ENCODE assay signal across 1 cellular context in genomic region chr10:116241025-116241424, GRCh38.
TF ChIP-seq lines count a peak whose summit lies in the region.

No MANE protein-coding gene starts in this region.

TF ChIP-seq in GM23338, 12 proteins besides CTCF, POLR2A, EP300 and RAD21 (continued from another document):
- no peak for TF ChIP-seq ZNF462 (CRISPR knock-in tag; IDR thresholded peaks at IDR 0.05)
- TF ChIP-seq EZH2 (IDR thresholded peaks at IDR 0.05; ENCODE audit: low read depth, unreplicated experiment), result no peak
- no peak for TF ChIP-seq ZNF331 (CRISPR knock-in tag; IDR thresholded peaks at IDR 0.05; ENCODE audit: low read depth)
- TF ChIP-seq CREB1 (CRISPR knock-in tag; IDR thresholded peaks at IDR 0.05; ENCODE audit: low read depth), result no peak
- no peak for TF ChIP-seq JUNB (IDR thresholded peaks at IDR 0.05; ENCODE audit: unreplicated experiment)
TF ChIP-seq in GM23338: peak in this region for 0.
